In the genomic region with DNA sequence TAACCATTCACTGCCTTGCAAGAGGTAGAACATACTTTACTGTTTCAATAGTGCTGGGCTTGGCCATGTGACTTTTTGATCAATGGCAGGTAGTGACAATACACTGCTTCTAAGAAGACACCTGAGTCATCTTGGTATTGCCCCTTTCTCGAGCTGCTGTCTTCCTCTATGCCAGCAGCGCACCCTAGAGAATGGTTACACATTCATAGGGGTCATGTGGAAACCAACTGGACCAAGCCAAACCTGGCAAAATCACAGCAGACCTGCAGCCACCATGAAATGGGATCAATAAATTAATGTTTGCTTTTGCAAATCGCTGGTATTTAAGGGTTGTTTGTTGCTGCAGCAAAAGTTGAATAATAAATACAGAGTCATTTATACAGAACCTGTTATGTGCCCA, we compare ENCODE assay signal across 1 cellular context.
TF ChIP-seq lines count a peak whose summit lies in the region.

No MANE protein-coding gene starts in this region.

TF ChIP-seq in HepG2, 621 proteins besides CTCF, POLR2A, EP300 and RAD21 (continued from another document):
- TF ChIP-seq, protein P1, sequence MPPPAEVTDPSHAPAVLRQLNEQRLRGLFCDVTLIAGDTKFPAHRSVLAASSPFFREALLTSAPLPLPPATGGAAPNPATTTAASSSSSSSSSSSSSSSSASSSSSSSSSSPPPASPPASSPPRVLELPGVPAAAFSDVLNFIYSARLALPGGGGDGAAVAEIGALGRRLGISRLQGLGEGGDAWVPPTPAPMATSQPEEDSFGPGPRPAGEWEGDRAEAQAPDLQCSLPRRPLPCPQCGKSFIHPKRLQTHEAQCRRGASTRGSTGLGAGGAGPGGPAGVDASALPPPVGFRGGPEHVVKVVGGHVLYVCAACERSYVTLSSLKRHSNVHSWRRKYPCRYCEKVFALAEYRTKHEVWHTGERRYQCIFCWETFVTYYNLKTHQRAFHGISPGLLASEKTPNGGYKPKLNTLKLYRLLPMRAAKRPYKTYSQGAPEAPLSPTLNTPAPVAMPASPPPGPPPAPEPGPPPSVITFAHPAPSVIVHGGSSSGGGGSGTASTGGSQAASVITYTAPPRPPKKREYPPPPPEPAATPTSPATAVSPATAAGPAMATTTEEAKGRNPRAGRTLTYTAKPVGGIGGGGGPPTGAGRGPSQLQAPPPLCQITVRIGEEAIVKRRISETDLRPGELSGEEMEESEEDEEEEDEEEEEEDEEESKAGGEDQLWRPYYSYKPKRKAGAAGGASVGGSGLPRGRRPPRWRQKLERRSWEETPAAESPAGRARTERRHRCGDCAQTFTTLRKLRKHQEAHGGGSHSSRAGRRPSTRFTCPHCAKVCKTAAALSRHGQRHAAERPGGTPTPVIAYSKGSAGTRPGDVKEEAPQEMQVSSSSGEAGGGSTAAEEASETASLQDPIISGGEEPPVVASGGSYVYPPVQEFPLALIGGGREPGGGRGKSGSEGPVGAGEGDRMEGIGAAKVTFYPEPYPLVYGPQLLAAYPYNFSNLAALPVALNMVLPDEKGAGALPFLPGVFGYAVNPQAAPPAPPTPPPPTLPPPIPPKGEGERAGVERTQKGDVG (CRISPR knock-in tag; IDR thresholded peaks at IDR 0.05; ENCODE audit: borderline replicate concordance) = no peak
- TF ChIP-seq ZZZ3 (CRISPR knock-in tag; IDR thresholded peaks at IDR 0.05; ENCODE audit: borderline replicate concordance) = no peak
- TF ChIP-seq SOX5 (CRISPR knock-in tag; IDR thresholded peaks at IDR 0.05; ENCODE audit: borderline replicate concordance) = no peak
- TF ChIP-seq RBAK (CRISPR knock-in tag; IDR thresholded peaks at IDR 0.05) = no peak
- no peak for TF ChIP-seq ZNF749 (CRISPR knock-in tag; IDR thresholded peaks at IDR 0.05; ENCODE audit: borderline replicate concordance)
- TF ChIP-seq TCF7L2 (IDR thresholded peaks at IDR 0.05; ENCODE audit: low read depth, low read length) = no peak
- TF ChIP-seq ZBTB7A (CRISPR knock-in tag; IDR thresholded peaks at IDR 0.05) = no peak
- TF ChIP-seq, protein P2, sequence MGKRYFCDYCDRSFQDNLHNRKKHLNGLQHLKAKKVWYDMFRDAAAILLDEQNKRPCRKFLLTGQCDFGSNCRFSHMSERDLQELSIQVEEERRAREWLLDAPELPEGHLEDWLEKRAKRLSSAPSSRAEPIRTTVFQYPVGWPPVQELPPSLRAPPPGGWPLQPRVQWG (CRISPR knock-in tag; IDR thresholded peaks at IDR 0.05; ENCODE audit: borderline replicate concordance, low read depth) = no peak
- TF ChIP-seq CHD4 (IDR thresholded peaks at IDR 0.05; ENCODE audit: borderline replicate concordance, low read length) = no peak
- TF ChIP-seq, protein P3, sequence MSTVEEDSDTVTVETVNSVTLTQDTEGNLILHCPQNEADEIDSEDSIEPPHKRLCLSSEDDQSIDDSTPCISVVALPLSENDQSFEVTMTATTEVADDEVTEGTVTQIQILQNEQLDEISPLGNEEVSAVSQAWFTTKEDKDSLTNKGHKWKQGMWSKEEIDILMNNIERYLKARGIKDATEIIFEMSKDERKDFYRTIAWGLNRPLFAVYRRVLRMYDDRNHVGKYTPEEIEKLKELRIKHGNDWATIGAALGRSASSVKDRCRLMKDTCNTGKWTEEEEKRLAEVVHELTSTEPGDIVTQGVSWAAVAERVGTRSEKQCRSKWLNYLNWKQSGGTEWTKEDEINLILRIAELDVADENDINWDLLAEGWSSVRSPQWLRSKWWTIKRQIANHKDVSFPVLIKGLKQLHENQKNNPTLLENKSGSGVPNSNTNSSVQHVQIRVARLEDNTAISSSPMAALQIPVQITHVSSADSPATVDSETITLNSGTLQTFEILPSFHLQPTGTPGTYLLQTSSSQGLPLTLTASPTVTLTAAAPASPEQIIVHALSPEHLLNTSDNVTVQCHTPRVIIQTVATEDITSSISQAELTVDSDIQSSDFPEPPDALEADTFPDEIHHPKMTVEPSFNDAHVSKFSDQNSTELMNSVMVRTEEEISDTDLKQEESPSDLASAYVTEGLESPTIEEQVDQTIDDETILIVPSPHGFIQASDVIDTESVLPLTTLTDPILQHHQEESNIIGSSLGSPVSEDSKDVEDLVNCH (CRISPR knock-in tag; IDR thresholded peaks at IDR 0.05) = no peak
- no peak for TF ChIP-seq PAWR (CRISPR knock-in tag; IDR thresholded peaks at IDR 0.05; ENCODE audit: borderline replicate concordance)
- no peak for TF ChIP-seq MED13 (CRISPR knock-in tag; IDR thresholded peaks at IDR 0.05)
